ENCODE assay signal across 8 cellular contexts in genomic region chr16:1474796-1475551, GRCh38. TPM values are rescaled to one million over a fixed set of nuclear protein-coding genes. Genes with fewer than 3 reads are reported as not detected.
DNase-seq lines count a peak whose midpoint lies in the region; ATAC-seq and TF ChIP-seq lines count a peak whose summit lies in the region.

A gene with protein sequence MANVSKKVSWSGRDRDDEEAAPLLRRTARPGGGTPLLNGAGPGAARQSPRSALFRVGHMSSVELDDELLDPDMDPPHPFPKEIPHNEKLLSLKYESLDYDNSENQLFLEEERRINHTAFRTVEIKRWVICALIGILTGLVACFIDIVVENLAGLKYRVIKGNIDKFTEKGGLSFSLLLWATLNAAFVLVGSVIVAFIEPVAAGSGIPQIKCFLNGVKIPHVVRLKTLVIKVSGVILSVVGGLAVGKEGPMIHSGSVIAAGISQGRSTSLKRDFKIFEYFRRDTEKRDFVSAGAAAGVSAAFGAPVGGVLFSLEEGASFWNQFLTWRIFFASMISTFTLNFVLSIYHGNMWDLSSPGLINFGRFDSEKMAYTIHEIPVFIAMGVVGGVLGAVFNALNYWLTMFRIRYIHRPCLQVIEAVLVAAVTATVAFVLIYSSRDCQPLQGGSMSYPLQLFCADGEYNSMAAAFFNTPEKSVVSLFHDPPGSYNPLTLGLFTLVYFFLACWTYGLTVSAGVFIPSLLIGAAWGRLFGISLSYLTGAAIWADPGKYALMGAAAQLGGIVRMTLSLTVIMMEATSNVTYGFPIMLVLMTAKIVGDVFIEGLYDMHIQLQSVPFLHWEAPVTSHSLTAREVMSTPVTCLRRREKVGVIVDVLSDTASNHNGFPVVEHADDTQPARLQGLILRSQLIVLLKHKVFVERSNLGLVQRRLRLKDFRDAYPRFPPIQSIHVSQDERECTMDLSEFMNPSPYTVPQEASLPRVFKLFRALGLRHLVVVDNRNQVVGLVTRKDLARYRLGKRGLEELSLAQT (minus strand): TSS chr16:1475028. CDS start chr16:1474974, 54 bp downstream.

- H3K27ac ChIP-seq in Karpas-422 (ENCODE audit: low read length): no peak within 1 kb of the TSS
- H3K27ac ChIP-seq in SJSA1: peak within 1 kb of the TSS; percentile 77
- peak within 1 kb of the TSS; percentile 91 for H3K27ac ChIP-seq in foreskin keratinocyte

- peak; percentile 81 for DNase-seq in EH (ENCODE audit: low read depth)
- peak; percentile 83 for DNase-seq in Karpas-422
- peak; percentile 82 to 87 for DNase-seq in SJSA1 (ENCODE audit: low read depth in 1 of 2, low spot score in 2 of 2)
- DNase-seq in activated naive CD4-positive, alpha-beta T cell (lab: John Stamatoyannopoulos, UW): peak; percentile 54 to 84 (median 74)
- peak; percentile 32 to 65 for DNase-seq in foreskin keratinocyte
- peak; percentile 70 for DNase-seq in stromal cell of bone marrow (ENCODE audit: low read depth)

- H3K36me3 ChIP-seq in Karpas-422 (ENCODE audit: insufficient read depth, low read length): no peaks in the 10 kb centered on the region
- H3K36me3 ChIP-seq in SJSA1: peaks cover 10% of the 10 kb centered on the region
- H3K36me3 ChIP-seq in neuron (ENCODE audit: insufficient read depth, low read length): no peaks in the 10 kb centered on the region

- TF ChIP-seq CTCF in foreskin keratinocyte (conservative IDR thresholded peaks at IDR 0.05): no peak

- H3K27me3 ChIP-seq in Karpas-422 (ENCODE audit: low read length) (no peaks in the 10 kb centered on the region), SJSA1 (replicated peaks) (no peaks in the 10 kb centered on the region), foreskin keratinocyte (no peaks in the 10 kb centered on the region), neuron (ENCODE audit: insufficient read depth, low read length) (no peaks in the 10 kb centered on the region)

- H3K4me1 ChIP-seq in Karpas-422 (ENCODE audit: low read length): peaks cover 12% of the 10 kb centered on the region
- peaks cover 23% of the 10 kb centered on the region for H3K4me1 ChIP-seq in SJSA1 (replicated peaks)
- H3K4me1 ChIP-seq in foreskin keratinocyte: no peaks in the 10 kb centered on the region
- peaks cover 12% of the 10 kb centered on the region for H3K4me1 ChIP-seq in neuron (ENCODE audit: insufficient read depth, low read length)

- H2AFZ ChIP-seq in Karpas-422 (ENCODE audit: low read length): peak within 1 kb of the TSS; percentile 71
- peak within 1 kb of the TSS; percentile 95 for H2AFZ ChIP-seq in neuron (ENCODE audit: low read depth, low read length)

- ATAC-seq in GM21825 (IDR thresholded peaks at IDR 0.05; ENCODE audit: unreplicated experiment): peak; percentile 71
- peak; percentile 69 for ATAC-seq in foreskin keratinocyte

- peak within 1 kb of the TSS; percentile 75 for H3K4me2 ChIP-seq in Karpas-422 (ENCODE audit: low read depth, low read length, poor library complexity, severe bottlenecking)

- no peaks in the 10 kb centered on the region for H4K20me1 ChIP-seq in Karpas-422 (ENCODE audit: insufficient read depth, low read depth, low read length)

- H3K9me2 ChIP-seq in Karpas-422 (replicated peaks; ENCODE audit: insufficient read depth, low read length): no peaks in the 10 kb centered on the region

- no peaks in the 10 kb centered on the region for H3K9me3 ChIP-seq in Karpas-422 (ENCODE audit: low read length)
- no peaks in the 10 kb centered on the region for H3K9me3 ChIP-seq in SJSA1 (replicated peaks)
- no peaks in the 10 kb centered on the region for H3K9me3 ChIP-seq in neuron (ENCODE audit: low read length)

- peak within 1 kb of the TSS; percentile 70 for H3K4me3 ChIP-seq in Karpas-422 (ENCODE audit: low read length)
- H3K4me3 ChIP-seq in SJSA1: peak within 1 kb of the TSS; percentile 94
- peak within 1 kb of the TSS; percentile 89 for H3K4me3 ChIP-seq in neuron (ENCODE audit: low read length)

- H3K9ac ChIP-seq in Karpas-422 (ENCODE audit: low read length): peak within 1 kb of the TSS; percentile 84

- H3K79me2 ChIP-seq in Karpas-422 (ENCODE audit: low read length): peaks cover 7% of the 10 kb centered on the region

RNA-seq across cellular contexts. Expression of the gene that starts here (rescaled TPM):
- 8.9 and 29.2 TPM in 2 replicates for total RNA-seq in Karpas-422 (2014; rRNA removed; shearing (Covaris generic); ENCODE audit: low replicate concordance)
- total RNA-seq in SJSA1 (2014; rRNA removed; shearing (Covaris generic)): 19.8 and 26.6 TPM in 2 replicates
- total RNA-seq in foreskin keratinocyte: 32.2 and 37.7 TPM in 2 replicates
- 25.2 and 28.2 TPM in 2 replicates for polyA plus RNA-seq in foreskin keratinocyte
